In genomic region chr16:81349608-81350305, GRCh38 we compare ENCODE assay signal across 20 cellular contexts.
"Had no signal": no experiment of that assay in that cellular context is flagged by ENCODE, and none has a peak within 500 bp of the region (broad histone marks: within the 10 kb centered on the region; RNA-seq: fewer than 3 reads in every experiment).

No MANE protein-coding gene starts in this region.

- ATAC-seq: naive thymus-derived CD4-positive, alpha-beta T cell; psoas muscle; right lobe of liver; stimulated activated naive B cell treated with anti-CD40 and anti-IgM and Interleukin-4, amounts not matched to agents 10 μg/mL and 1 μg/mL and 100 μg/mL, for 72 hours; stimulated activated naive CD8-positive, alpha-beta T cell treated with anti-CD3 and anti-CD28 coated beads, Interleukin-15, amount 100 ng/mL, for 72 hours had no signal

- H3K4me3 Mint-ChIP-seq: naive thymus-derived CD4-positive, alpha-beta T cell; nephron progenitor cell; stimulated activated naive B cell treated with anti-CD40 and anti-IgM and Interleukin-4, amounts not matched to agents 10 μg/mL and 1 μg/mL and 100 μg/mL, for 72 hours; stimulated activated naive CD8-positive, alpha-beta T cell treated with anti-CD3 and anti-CD28 coated beads, Interleukin-15, amount 100 ng/mL, for 72 hours had no signal

- H3K27me3 ChIP-seq: dorsolateral prefrontal cortex, hepatocyte, right lobe of liver, spleen, transverse colon had no signal

- H3K36me3 ChIP-seq: right lobe of liver, thoracic aorta, transverse colon had no signal

- H3K4me3 ChIP-seq: dorsolateral prefrontal cortex, hepatocyte, psoas muscle, right lobe of liver, spleen, thoracic aorta, transverse colon had no signal

- H3K27ac ChIP-seq: dorsolateral prefrontal cortex, hepatocyte, psoas muscle, right lobe of liver, spleen, thoracic aorta, transverse colon had no signal

- H3K4me2 ChIP-seq: hepatocyte had no signal

- H2AFZ ChIP-seq: hepatocyte had no signal

- H3K27me3 Mint-ChIP-seq: naive thymus-derived CD4-positive, alpha-beta T cell; stimulated activated naive B cell treated with anti-CD40 and anti-IgM and Interleukin-4, amounts not matched to agents 10 μg/mL and 1 μg/mL and 100 μg/mL, for 72 hours; stimulated activated naive CD8-positive, alpha-beta T cell treated with anti-CD3 and anti-CD28 coated beads, Interleukin-15, amount 100 ng/mL, for 72 hours had no signal

- DNase-seq: cortex of kidney; dorsolateral prefrontal cortex; effector CD8-positive, alpha-beta T cell; head of caudate nucleus; kidney glomerular epithelial cell; naive thymus-derived CD4-positive, alpha-beta T cell; nephron progenitor cell; psoas muscle; retina; right lobe of liver; spleen; stimulated activated CD4-positive, alpha-beta T cell treated with anti-CD3 and anti-CD28 coated beads, Interleukin-15, amount 100 ng/mL, for 24 hours; stimulated activated CD4-positive, alpha-beta T cell treated with anti-CD3 and anti-CD28 coated beads, Interleukin-1b, Interleukin-23, amount 100 ng/mL, for 48 hours; stimulated activated CD4-positive, alpha-beta T cell treated with anti-CD3 and anti-CD28 coated beads, Interleukin-4, amount 100 ng/mL, for 4 hours; stimulated activated naive B cell treated with anti-CD40 and anti-IgM and Interleukin-4, amounts not matched to agents 10 μg/mL and 1 μg/mL and 100 μg/mL, for 72 hours; stimulated activated naive CD8-positive, alpha-beta T cell treated with anti-CD3 and anti-CD28 coated beads, Interleukin-15, amount 100 ng/mL, for 72 hours; substantia nigra; transverse colon had no signal

- H3K27ac Mint-ChIP-seq: naive thymus-derived CD4-positive, alpha-beta T cell; nephron progenitor cell; stimulated activated naive B cell treated with anti-CD40 and anti-IgM and Interleukin-4, amounts not matched to agents 10 μg/mL and 1 μg/mL and 100 μg/mL, for 72 hours; stimulated activated naive CD8-positive, alpha-beta T cell treated with anti-CD3 and anti-CD28 coated beads, Interleukin-15, amount 100 ng/mL, for 72 hours had no signal

- H3K4me1 Mint-ChIP-seq: nephron progenitor cell; stimulated activated naive B cell treated with anti-CD40 and anti-IgM and Interleukin-4, amounts not matched to agents 10 μg/mL and 1 μg/mL and 100 μg/mL, for 72 hours had no signal

- H3K4me1 ChIP-seq: psoas muscle, right lobe of liver, spleen, transverse colon had no signal
